ENCODE assay signal across 1 cellular context in the genomic region with DNA sequence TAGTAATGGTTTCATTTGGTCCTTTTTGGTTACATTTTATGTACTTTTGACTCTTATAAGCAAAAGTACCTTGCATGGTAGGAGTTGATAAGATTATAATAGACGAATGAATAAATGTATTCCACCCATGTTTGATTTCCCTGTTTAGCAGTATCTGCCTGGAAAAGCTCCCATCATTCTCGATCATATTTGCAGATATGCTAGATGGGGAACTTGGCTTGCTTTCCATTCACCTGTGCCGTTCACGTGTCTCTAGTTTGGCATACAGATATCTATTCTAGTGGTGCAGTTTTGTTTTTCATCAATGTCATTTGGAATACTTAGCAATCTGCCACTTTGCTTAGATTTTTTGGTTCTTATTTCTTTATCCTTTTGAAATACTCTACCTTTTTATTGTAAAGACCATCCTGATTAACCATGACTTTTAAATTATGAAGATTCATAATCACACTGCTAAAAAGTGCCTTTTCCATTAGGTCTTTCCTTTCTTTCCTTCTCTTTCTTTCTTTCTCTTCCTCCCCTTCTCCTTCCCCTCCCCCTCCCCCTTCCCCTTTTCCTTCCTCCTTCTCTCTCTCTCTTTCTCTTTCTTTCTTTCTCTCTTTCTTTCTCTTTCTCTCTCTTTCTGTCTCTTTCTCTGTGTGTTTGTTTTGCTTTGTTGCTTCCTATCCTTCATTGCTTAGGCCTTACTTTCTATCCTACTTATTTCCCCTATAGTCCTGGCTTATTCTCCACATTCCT.
TF ChIP-seq lines count a peak whose summit lies in the region.

No MANE protein-coding gene starts in this region.

TF ChIP-seq in K562, 482 proteins besides CTCF, POLR2A, EP300 and RAD21 (continued from another document):
- TF ChIP-seq, protein P1, sequence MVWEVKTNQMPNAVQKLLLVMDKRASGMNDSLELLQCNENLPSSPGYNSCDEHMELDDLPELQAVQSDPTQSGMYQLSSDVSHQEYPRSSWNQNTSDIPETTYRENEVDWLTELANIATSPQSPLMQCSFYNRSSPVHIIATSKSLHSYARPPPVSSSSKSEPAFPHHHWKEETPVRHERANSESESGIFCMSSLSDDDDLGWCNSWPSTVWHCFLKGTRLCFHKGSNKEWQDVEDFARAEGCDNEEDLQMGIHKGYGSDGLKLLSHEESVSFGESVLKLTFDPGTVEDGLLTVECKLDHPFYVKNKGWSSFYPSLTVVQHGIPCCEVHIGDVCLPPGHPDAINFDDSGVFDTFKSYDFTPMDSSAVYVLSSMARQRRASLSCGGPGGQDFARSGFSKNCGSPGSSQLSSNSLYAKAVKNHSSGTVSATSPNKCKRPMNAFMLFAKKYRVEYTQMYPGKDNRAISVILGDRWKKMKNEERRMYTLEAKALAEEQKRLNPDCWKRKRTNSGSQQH (CRISPR knock-in tag; IDR thresholded peaks at IDR 0.05), result 0 out of 2 replicates have a peak, but pooled peaks have one; percentile 43
- no peak for TF ChIP-seq PCBP2 (IDR thresholded peaks at IDR 0.05; ENCODE audit: low read depth, low read length, poor library complexity, severe bottlenecking)
- no peak for TF ChIP-seq KLF6 (CRISPR knock-in tag; IDR thresholded peaks at IDR 0.05; ENCODE audit: borderline replicate concordance)
- TF ChIP-seq, protein P2, sequence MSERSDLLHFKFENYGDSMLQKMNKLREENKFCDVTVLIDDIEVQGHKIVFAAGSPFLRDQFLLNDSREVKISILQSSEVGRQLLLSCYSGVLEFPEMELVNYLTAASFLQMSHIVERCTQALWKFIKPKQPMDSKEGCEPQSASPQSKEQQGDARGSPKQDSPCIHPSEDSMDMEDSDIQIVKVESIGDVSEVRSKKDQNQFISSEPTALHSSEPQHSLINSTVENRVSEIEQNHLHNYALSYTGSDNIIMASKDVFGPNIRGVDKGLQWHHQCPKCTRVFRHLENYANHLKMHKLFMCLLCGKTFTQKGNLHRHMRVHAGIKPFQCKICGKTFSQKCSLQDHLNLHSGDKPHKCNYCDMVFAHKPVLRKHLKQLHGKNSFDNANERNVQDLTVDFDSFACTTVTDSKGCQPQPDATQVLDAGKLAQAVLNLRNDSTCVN (CRISPR knock-in tag; IDR thresholded peaks at IDR 0.05), result peak; percentile 77; the same call in 1 of the 2 replicates
- no peak for TF ChIP-seq CHD2 (IDR thresholded peaks at IDR 0.05; ENCODE audit: low read depth, low read length)
- TF ChIP-seq, protein P3, sequence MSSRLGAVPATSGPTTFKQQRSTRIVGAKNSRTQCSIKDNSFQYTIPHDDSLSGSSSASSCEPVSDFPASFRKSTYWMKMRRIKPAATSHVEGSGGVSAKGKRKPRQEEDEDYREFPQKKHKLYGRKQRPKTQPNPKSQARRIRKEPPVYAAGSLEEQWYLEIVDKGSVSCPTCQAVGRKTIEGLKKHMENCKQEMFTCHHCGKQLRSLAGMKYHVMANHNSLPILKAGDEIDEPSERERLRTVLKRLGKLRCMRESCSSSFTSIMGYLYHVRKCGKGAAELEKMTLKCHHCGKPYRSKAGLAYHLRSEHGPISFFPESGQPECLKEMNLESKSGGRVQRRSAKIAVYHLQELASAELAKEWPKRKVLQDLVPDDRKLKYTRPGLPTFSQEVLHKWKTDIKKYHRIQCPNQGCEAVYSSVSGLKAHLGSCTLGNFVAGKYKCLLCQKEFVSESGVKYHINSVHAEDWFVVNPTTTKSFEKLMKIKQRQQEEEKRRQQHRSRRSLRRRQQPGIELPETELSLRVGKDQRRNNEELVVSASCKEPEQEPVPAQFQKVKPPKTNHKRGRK (tag; IDR thresholded peaks at IDR 0.05), result peak; percentile 84
- TF ChIP-seq NR3C1 (CRISPR knock-in tag; IDR thresholded peaks at IDR 0.05), result no peak
- TF ChIP-seq KDM1A (IDR thresholded peaks at IDR 0.05), result peak in 1 of 2 experiments; percentile 84; a peak in 2 of 4 replicates
- TF ChIP-seq ADNP (tag; IDR thresholded peaks at IDR 0.05), result no peak
- TF ChIP-seq, protein P4, sequence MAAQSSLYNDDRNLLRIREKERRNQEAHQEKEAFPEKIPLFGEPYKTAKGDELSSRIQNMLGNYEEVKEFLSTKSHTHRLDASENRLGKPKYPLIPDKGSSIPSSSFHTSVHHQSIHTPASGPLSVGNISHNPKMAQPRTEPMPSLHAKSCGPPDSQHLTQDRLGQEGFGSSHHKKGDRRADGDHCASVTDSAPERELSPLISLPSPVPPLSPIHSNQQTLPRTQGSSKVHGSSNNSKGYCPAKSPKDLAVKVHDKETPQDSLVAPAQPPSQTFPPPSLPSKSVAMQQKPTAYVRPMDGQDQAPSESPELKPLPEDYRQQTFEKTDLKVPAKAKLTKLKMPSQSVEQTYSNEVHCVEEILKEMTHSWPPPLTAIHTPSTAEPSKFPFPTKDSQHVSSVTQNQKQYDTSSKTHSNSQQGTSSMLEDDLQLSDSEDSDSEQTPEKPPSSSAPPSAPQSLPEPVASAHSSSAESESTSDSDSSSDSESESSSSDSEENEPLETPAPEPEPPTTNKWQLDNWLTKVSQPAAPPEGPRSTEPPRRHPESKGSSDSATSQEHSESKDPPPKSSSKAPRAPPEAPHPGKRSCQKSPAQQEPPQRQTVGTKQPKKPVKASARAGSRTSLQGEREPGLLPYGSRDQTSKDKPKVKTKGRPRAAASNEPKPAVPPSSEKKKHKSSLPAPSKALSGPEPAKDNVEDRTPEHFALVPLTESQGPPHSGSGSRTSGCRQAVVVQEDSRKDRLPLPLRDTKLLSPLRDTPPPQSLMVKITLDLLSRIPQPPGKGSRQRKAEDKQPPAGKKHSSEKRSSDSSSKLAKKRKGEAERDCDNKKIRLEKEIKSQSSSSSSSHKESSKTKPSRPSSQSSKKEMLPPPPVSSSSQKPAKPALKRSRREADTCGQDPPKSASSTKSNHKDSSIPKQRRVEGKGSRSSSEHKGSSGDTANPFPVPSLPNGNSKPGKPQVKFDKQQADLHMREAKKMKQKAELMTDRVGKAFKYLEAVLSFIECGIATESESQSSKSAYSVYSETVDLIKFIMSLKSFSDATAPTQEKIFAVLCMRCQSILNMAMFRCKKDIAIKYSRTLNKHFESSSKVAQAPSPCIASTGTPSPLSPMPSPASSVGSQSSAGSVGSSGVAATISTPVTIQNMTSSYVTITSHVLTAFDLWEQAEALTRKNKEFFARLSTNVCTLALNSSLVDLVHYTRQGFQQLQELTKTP (IDR thresholded peaks at IDR 0.05; ENCODE audit: low read depth in 1 of 2, partially characterized antibody in 2 of 2), result peak in 1 of 2 experiments; percentile 33
TF ChIP-seq in K562: peak in this region for 8.
